1 cellular context compared by ENCODE assay signal in the genomic region with DNA sequence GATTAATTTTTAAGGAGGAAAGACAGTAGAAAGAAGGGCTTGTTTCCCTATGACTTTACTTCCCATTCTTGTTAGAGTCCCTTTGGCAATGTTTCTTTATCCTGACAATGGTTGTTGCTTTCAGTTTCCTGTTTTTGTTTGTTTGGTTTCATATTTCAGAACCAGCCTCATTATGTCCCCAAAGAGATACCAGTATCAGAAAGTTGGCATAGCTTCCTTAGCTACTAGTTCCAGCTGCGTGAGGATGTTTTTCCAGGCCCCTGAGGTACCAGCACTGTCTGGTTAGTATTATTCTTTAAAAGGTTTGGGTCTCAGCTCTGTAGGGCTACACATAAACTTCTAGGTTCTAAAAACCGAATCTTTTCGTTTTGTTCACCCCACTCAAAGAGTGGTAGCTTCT.
TF ChIP-seq lines count a peak whose summit lies in the region.

No MANE protein-coding gene starts in this region.

TF ChIP-seq in GM12878, 131 proteins besides CTCF, POLR2A, EP300 and RAD21 (continued from another document):
- no peak for TF ChIP-seq HCFC1 (IDR thresholded peaks at IDR 0.05; ENCODE audit: low read length)
- TF ChIP-seq RAD51 (IDR thresholded peaks at IDR 0.05): no peak
- TF ChIP-seq ASH2L (IDR thresholded peaks at IDR 0.05; ENCODE audit: borderline replicate concordance, low read depth): no peak
- no peak for TF ChIP-seq E4F1 (IDR thresholded peaks at IDR 0.05; ENCODE audit: borderline replicate concordance, partially characterized antibody)
TF ChIP-seq in GM12878: peak in this region for 0.
